In the genomic region with DNA sequence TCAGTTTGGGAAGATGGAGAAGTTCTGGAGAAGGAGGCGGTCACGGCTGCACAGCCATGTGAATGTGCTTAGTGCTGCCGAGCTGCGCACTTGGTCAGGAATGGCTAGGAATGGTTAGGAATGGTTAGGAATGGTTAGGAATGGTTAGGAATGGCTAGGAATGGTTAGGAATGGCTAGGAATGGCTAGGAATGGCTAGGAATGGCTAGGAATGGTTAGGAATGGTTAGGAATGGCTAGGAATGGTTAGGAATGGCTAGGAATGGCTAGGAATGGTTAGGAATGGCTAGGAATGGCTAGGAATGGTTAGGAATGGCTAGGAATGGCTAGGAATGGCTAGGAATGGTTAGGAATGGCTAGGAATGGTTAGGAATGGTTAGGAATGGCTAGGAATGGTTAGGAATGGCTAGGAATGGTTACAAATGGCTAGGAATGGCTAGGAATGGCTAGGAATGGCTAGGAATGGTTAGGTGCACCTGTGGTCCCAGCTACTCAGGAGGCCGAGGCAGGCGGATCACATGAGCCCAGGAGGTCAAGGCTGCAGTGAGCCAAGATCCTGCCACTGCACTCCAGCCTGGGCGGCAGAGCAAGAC, we compare ENCODE assay signal across 1 cellular context.
TF ChIP-seq lines count a peak whose summit lies in the region.

No MANE protein-coding gene starts in this region.

TF ChIP-seq in GM12878, 131 proteins besides CTCF, POLR2A, EP300 and RAD21:
- TF ChIP-seq EED (IDR thresholded peaks at IDR 0.05; ENCODE audit: low read depth) = peak; percentile 74
